In the genomic region with DNA sequence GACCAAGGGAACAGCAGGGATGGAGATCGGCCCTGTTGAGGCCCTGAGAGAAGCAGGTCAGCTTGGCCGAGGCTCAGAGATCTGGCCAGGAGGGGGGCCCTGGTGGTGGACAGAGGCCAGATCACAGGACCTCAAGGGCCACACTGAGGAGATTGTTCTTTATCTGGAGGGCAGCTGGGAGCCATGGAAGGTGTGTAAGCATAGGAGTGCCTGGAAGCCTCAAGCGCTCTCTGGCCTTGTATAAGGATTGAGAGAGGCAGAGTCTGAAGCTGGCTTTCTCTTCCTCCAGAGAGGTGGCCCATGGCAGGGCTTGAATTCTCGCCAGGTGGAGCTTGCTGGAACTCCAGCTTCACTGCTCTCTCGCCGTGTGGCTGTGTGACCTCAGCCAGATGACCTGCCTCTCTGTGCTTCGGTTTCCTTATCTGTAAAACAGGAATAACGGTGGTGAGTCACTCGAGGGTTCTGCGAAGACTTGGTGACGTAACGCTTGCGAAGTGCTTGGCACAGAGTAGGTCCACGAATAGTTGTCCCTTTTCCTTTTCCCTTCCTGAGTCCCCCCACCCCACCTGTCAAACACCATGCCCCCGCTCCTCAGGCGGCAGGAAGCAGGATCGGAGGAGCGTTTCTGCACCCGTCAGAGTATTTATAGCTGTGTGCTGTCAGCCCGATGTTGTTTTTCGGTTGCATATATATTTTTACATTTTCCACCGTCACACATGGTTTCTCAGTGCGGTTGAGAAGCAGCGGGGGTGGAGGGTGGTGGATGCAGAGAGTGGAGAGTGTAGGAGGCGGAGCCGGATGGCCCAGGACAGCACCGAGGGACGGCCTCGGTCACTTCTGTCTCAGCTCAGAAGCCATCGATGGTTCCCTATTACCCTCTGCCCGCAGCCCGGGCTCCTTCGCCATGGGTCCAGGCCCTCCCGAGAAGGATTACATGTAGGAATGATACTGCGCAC, we compare ENCODE assay signal across 9 cellular contexts. TPM values are rescaled to one million over a fixed set of nuclear protein-coding genes. Genes with fewer than 3 reads are reported as not detected.
A peak's percentile ranks its signal among the peaks of the same experiment; 100 is the strongest.
DNase-seq lines count a peak whose midpoint lies in the region; ATAC-seq, FAIRE-seq and TF ChIP-seq lines count a peak whose summit lies in the region.
"Had no signal": no experiment of that assay in that cellular context is flagged by ENCODE, and none has a peak within 500 bp of the region (broad histone marks: within the 10 kb centered on the region; RNA-seq: fewer than 3 reads in every experiment).

No MANE protein-coding gene starts in this region.

- DNase-seq in activated B cell treated with CpG ODN at 0.5 μM for 24 hours (peak; percentile 76), small intestine (no peak), NCI-H510A treated with DMSO at 0.1 percent for 48 hours (lab: John Stamatoyannopoulos, UW) (no peak), NCI-H2107 treated with DMSO at 0.1 percent for 48 hours (lab: John Stamatoyannopoulos, UW; ENCODE audit: unreplicated experiment) (no peak)

- H3K36me3 ChIP-seq in small intestine (ENCODE audit: control insufficient read depth in 2 of 2, insufficient read depth in 2 of 2, low read length in 2 of 2), result no peaks in the 10 kb centered on the region

- H3K27ac ChIP-seq in cingulate gyrus (ENCODE audit: low read depth, low read length) (peak overlapping the region; percentile 69), small intestine (ENCODE audit: low read depth in 1 of 2, low read length in 1 of 2) (peak overlapping the region; percentile 57 to 76)
- H3K27ac ChIP-seq: body of pancreas had no signal

- no peaks in the 10 kb centered on the region for H3K27me3 Mint-ChIP-seq in activated B cell treated with CpG ODN at 0.5 μM for 24 hours

- WGBS in small intestine, 3 donors, result 54 to 72% (median 55%) methylated on average over 35 of the region's 35 CpGs

- H3K4me1 ChIP-seq in small intestine (ENCODE audit: control insufficient read depth in 2 of 2, insufficient read depth in 1 of 2, low read depth in 1 of 2, low read length in 1 of 2), result no peaks in the 10 kb centered on the region

- no peaks in the 10 kb centered on the region for H3K36me3 Mint-ChIP-seq in activated B cell treated with CpG ODN at 0.5 μM for 24 hours (ENCODE audit: low read depth)

- no peaks in the 10 kb centered on the region for H3K9me3 Mint-ChIP-seq in activated B cell treated with CpG ODN at 0.5 μM for 24 hours

- intact Hi-C loops in activated B cell treated with CpG ODN at 0.5 μM for 24 hours (cut with micrococcal nuclease), result loop anchor here (1.0 to 2.0 kb wide), 7 partner anchors 13 to 244 kb away; a partner anchor contains a TSS

- ATAC-seq in GM19035 (IDR thresholded peaks at IDR 0.05; ENCODE audit: unreplicated experiment) (peak; percentile 75), HG03108 (IDR thresholded peaks at IDR 0.05; ENCODE audit: unreplicated experiment) (peak; percentile 50), activated B cell treated with CpG ODN at 0.5 μM for 24 hours (ENCODE audit: low read depth) (peak; percentile 56), SK-N-SH treated with all-trans-retinoic acid at 6 μM for 48 hours (no peak)
- ATAC-seq: body of pancreas had no signal

- H3K4me3 Mint-ChIP-seq in activated B cell treated with CpG ODN at 0.5 μM for 24 hours, result peak overlapping the region; percentile 85

- no peaks in the 10 kb centered on the region for H3K9me3 ChIP-seq in small intestine (ENCODE audit: control insufficient read depth, low read depth)
- H3K9me3 ChIP-seq: body of pancreas had no signal

- H3K27me3 ChIP-seq in small intestine (ENCODE audit: control insufficient read depth in 2 of 2, insufficient read depth in 2 of 2, low read length in 2 of 2), result no peaks in the 10 kb centered on the region
- H3K27me3 ChIP-seq: body of pancreas had no signal

- TF ChIP-seq CTCF in activated B cell treated with CpG ODN at 0.5 μM for 24 hours (IDR thresholded peaks at IDR 0.05), result no peak

- CTCF ChIA-PET in activated B cell treated with CpG ODN at 0.5 μM for 24 hours (lab: Charles Lee), result interaction anchor here (0.7 to 2.9 kb wide), 7 partner anchors 10 to 237 kb away, joined by 3 to 17 read pairs (median 4); no protein-coding TSS in a partner anchor

- POLR2A ChIA-PET in activated B cell treated with CpG ODN at 0.5 μM for 24 hours (lab: Charles Lee), result interaction anchor here (0.5 to 13.0 kb wide), 32 partner anchors 9 to 948 kb away, joined by 3 to 304 read pairs (median 5); a partner anchor contains a TSS

- peak overlapping the region in 1 of 2 donors; percentile 5 for H3K4me3 ChIP-seq in small intestine (ENCODE audit: low read depth in 1 of 2, low read length in 2 of 2)
- H3K4me3 ChIP-seq: body of pancreas had no signal

- FAIRE-seq in small intestine (lab: Jason Lieb, UNC), result no peak

- H3K27ac Mint-ChIP-seq in activated B cell treated with CpG ODN at 0.5 μM for 24 hours, result peak overlapping the region; percentile 96

- peaks cover 97% of the 10 kb centered on the region for H3K4me1 Mint-ChIP-seq in activated B cell treated with CpG ODN at 0.5 μM for 24 hours

TF ChIP-seq in SK-N-SH treated with all-trans-retinoic acid at 6 μM for 48 hours, 23 proteins besides CTCF, POLR2A, EP300 and RAD21:
- TF ChIP-seq ESRRG (CRISPR knock-in tag; IDR thresholded peaks at IDR 0.05), result no peak
- no peak for TF ChIP-seq RARB (CRISPR knock-in tag; IDR thresholded peaks at IDR 0.05)
- TF ChIP-seq ZNF565 (CRISPR knock-in tag; conservative IDR thresholded peaks at IDR 0.05; ENCODE audit: low read depth), result no peak
- TF ChIP-seq, protein P1, sequence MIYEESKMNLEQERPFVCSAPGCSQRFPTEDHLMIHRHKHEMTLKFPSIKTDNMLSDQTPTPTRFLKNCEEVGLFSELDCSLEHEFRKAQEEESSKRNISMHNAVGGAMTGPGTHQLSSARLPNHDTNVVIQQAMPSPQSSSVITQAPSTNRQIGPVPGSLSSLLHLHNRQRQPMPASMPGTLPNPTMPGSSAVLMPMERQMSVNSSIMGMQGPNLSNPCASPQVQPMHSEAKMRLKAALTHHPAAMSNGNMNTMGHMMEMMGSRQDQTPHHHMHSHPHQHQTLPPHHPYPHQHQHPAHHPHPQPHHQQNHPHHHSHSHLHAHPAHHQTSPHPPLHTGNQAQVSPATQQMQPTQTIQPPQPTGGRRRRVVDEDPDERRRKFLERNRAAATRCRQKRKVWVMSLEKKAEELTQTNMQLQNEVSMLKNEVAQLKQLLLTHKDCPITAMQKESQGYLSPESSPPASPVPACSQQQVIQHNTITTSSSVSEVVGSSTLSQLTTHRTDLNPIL (CRISPR knock-in tag; IDR thresholded peaks at IDR 0.05; ENCODE audit: low read depth), result no peak
- TF ChIP-seq, protein P2, sequence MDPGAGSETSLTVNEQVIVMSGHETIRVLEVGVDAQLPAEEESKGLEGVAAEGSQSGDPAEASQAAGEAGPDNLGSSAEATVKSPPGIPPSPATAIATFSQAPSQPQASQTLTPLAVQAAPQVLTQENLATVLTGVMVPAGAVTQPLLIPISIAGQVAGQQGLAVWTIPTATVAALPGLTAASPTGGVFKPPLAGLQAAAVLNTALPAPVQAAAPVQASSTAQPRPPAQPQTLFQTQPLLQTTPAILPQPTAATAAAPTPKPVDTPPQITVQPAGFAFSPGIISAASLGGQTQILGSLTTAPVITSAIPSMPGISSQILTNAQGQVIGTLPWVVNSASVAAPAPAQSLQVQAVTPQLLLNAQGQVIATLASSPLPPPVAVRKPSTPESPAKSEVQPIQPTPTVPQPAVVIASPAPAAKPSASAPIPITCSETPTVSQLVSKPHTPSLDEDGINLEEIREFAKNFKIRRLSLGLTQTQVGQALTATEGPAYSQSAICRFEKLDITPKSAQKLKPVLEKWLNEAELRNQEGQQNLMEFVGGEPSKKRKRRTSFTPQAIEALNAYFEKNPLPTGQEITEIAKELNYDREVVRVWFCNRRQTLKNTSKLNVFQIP (CRISPR knock-in tag; IDR thresholded peaks at IDR 0.05; ENCODE audit: borderline replicate concordance, low read depth), result no peak
- no peak for TF ChIP-seq TCF4 (CRISPR knock-in tag; IDR thresholded peaks at IDR 0.05; ENCODE audit: borderline replicate concordance)
- no peak for TF ChIP-seq ZFP30 (CRISPR knock-in tag; IDR thresholded peaks at IDR 0.05)
- no peak for TF ChIP-seq ZNF70 (CRISPR knock-in tag; IDR thresholded peaks at IDR 0.05)
- no peak for TF ChIP-seq TOX (CRISPR knock-in tag; IDR thresholded peaks at IDR 0.05; ENCODE audit: borderline replicate concordance)
- TF ChIP-seq, protein P3, sequence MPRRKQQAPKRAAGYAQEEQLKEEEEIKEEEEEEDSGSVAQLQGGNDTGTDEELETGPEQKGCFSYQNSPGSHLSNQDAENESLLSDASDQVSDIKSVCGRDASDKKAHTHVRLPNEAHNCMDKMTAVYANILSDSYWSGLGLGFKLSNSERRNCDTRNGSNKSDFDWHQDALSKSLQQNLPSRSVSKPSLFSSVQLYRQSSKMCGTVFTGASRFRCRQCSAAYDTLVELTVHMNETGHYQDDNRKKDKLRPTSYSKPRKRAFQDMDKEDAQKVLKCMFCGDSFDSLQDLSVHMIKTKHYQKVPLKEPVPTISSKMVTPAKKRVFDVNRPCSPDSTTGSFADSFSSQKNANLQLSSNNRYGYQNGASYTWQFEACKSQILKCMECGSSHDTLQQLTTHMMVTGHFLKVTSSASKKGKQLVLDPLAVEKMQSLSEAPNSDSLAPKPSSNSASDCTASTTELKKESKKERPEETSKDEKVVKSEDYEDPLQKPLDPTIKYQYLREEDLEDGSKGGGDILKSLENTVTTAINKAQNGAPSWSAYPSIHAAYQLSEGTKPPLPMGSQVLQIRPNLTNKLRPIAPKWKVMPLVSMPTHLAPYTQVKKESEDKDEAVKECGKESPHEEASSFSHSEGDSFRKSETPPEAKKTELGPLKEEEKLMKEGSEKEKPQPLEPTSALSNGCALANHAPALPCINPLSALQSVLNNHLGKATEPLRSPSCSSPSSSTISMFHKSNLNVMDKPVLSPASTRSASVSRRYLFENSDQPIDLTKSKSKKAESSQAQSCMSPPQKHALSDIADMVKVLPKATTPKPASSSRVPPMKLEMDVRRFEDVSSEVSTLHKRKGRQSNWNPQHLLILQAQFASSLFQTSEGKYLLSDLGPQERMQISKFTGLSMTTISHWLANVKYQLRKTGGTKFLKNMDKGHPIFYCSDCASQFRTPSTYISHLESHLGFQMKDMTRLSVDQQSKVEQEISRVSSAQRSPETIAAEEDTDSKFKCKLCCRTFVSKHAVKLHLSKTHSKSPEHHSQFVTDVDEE (CRISPR knock-in tag; IDR thresholded peaks at IDR 0.05), result no peak
- TF ChIP-seq CSDC2 (CRISPR knock-in tag; IDR thresholded peaks at IDR 0.05), result no peak
TF ChIP-seq in SK-N-SH treated with all-trans-retinoic acid at 6 μM for 48 hours: peak in this region for 0.

RNA-seq across cellular contexts. Expression of a gene that starts 17.0 kb away (rescaled TPM):
- total RNA-seq in activated B cell treated with CpG ODN at 0.5 μM for 24 hours, result 1.0 and 1.2 TPM in 2 replicates
- polyA plus RNA-seq in small intestine, result under 1 TPM in 1 of 3 donors, not detected in 2; 0.06 TPM
